9 cellular contexts compared by ENCODE assay signal in the genomic region with DNA sequence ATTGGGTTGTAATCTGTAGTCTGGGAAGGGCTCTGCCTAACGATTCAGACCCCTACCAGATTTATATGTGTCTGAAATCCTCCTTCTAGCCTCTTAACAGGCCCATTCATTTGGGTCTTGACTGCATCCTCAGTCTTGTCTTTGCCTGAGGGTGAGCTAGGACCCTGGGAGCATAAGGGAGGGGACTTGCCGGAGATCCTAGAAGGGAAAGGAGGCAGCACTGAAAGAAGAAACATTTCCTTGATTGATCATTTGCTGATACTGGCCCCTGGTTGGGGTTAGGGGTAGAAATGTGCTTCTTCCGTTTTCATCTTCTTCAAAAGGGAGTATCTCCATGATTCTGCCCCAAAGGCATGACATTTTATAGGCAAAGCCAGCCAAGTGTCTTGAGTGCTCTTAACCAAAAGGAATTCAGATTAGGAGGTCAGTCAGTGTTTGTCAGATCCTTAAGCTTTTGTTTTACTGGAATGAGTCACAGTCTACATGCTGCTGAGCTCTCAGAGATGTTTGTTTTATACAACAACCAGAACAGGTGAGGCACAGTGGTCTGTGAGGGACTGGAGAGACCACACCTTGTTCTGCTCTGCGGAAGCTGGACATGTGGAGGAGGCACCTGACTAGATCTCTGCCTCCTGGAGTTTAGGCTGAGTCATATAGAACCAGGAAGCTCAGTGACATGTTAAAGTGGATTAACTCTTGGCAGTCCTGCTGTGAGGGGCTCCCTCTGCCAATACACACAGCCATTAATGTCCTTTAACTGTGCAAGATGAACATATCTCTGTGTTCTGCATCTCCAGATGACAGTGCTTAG. TPM values are rescaled to one million over a fixed set of nuclear protein-coding genes. Genes with fewer than 3 reads are reported as not detected.
DNase-seq lines count a peak whose midpoint lies in the region; TF ChIP-seq lines count a peak whose summit lies in the region.
"Had no signal": no experiment of that assay in that cellular context is flagged by ENCODE, and none has a peak within 500 bp of the region (broad histone marks: within the 10 kb centered on the region; RNA-seq: fewer than 3 reads in every experiment).

No MANE protein-coding gene starts in this region.

- no peaks in the 10 kb centered on the region for H3K9me2 ChIP-seq in Karpas-422 (replicated peaks; ENCODE audit: insufficient read depth, low read length)

- H3K36me3 ChIP-seq in iPS-18a (ENCODE audit: control insufficient read depth, low read depth, low read length) (no peaks in the 10 kb centered on the region), Karpas-422 (ENCODE audit: insufficient read depth, low read length) (no peaks in the 10 kb centered on the region), SJCRH30 (no peaks in the 10 kb centered on the region)
- H3K36me3 ChIP-seq: uterus had no signal

- DNase-seq in LoVo (ENCODE audit: low spot score) (peak; percentile 95), RKO (ENCODE audit: low spot score) (peak; percentile 56), Karpas-422 (no peak), CD1c-positive myeloid dendritic cell (ENCODE audit: extremely low spot score) (no peak), SJCRH30 (no peak)
- no peak for DNase-seq in stimulated activated CD4-positive, alpha-beta T cell treated with anti-CD3 and anti-CD28 coated beads, Interleukin-15, amount 100 ng/mL, for 24 hours
- DNase-seq: uterus had no signal

- no peak overlapping the region for H3K4me2 ChIP-seq in Karpas-422 (ENCODE audit: low read depth, low read length, poor library complexity, severe bottlenecking)

- H3K4me3 ChIP-seq in iPS-18a (ENCODE audit: low read length) (peak overlapping the region; percentile 16), Karpas-422 (ENCODE audit: low read length) (no peak overlapping the region), SJCRH30 (no peak overlapping the region)
- H3K4me3 ChIP-seq: uterus had no signal

- no peak for TF ChIP-seq CTCF in 22Rv1 (IDR thresholded peaks at IDR 0.05)

- H4K20me1 ChIP-seq in Karpas-422 (ENCODE audit: insufficient read depth, low read depth, low read length), result no peaks in the 10 kb centered on the region

- H3K79me2 ChIP-seq in Karpas-422 (ENCODE audit: low read length), result no peaks in the 10 kb centered on the region

- peak overlapping the region; percentile 26 for H3K9ac ChIP-seq in iPS-18a (ENCODE audit: low read length)
- no peak overlapping the region for H3K9ac ChIP-seq in Karpas-422 (ENCODE audit: low read length)

- H3K27ac ChIP-seq in 22Rv1 (peak overlapping the region; percentile 76), iPS-18a (ENCODE audit: low read length) (peak overlapping the region; percentile 60), Karpas-422 (ENCODE audit: low read length) (no peak overlapping the region), SJCRH30 (no peak overlapping the region)
- H3K27ac ChIP-seq: uterus had no signal

- H3K27me3 ChIP-seq in iPS-18a (ENCODE audit: control insufficient read depth, insufficient read depth, low read length) (peaks cover 7% of the 10 kb centered on the region), Karpas-422 (ENCODE audit: low read length) (no peaks in the 10 kb centered on the region), SJCRH30 (no peaks in the 10 kb centered on the region; the same call in 1 of the 2 replicates)
- H3K27me3 ChIP-seq: uterus had no signal

- H3K4me1 ChIP-seq in iPS-18a (ENCODE audit: control insufficient read depth, low read depth, low read length) (peaks cover 45% of the 10 kb centered on the region), Karpas-422 (ENCODE audit: low read length) (no peaks in the 10 kb centered on the region), SJCRH30 (no peaks in the 10 kb centered on the region)
- H3K4me1 ChIP-seq: uterus had no signal

- H3K9me3 ChIP-seq in iPS-18a (ENCODE audit: control insufficient read depth, low read depth, low read length), result no peaks in the 10 kb centered on the region
- no peaks in the 10 kb centered on the region for H3K9me3 ChIP-seq in Karpas-422 (ENCODE audit: low read length)
- no peaks in the 10 kb centered on the region for H3K9me3 ChIP-seq in SJCRH30 (replicated peaks)
- H3K9me3 ChIP-seq: uterus had no signal

- H2AFZ ChIP-seq in Karpas-422 (ENCODE audit: low read length), result no peak overlapping the region

RNA-seq across cellular contexts. Expression of a gene that starts 37.7 kb away (rescaled TPM):
- not detected in 2 replicates for total RNA-seq in Karpas-422 (2014; rRNA removed; shearing (Covaris generic); ENCODE audit: low replicate concordance)
- 0.08 TPM in 1 of 2 replicates, not detected in the other for total RNA-seq in SJCRH30 (2014; rRNA removed; shearing (Covaris generic))

RNA-seq across cellular contexts. Expression of a gene that starts 47.2 kb away (rescaled TPM):
- total RNA-seq in Karpas-422 (2014; rRNA removed; shearing (Covaris generic); ENCODE audit: low replicate concordance), result not detected in 2 replicates
- not detected in 2 replicates for total RNA-seq in SJCRH30 (2014; rRNA removed; shearing (Covaris generic))

Comparison
In these comparisons a context has a peak if more than half of its experiments do, and no peak if none do; other contexts are left out.
1. H3K27ac ChIP-seq: peak in 22Rv1 (single experiment) and iPS-18a (single experiment); none in Karpas-422 (single experiment) and SJCRH30 (single experiment).
2. DNase-seq: peak in LoVo (single experiment) and RKO (single experiment); none in stimulated activated CD4-positive, alpha-beta T cell treated with anti-CD3 and anti-CD28 coated beads, Interleukin-15, amount 100 ng/mL, for 24 hours (single experiment), Karpas-422 (single experiment), CD1c-positive myeloid dendritic cell (single experiment) and SJCRH30 (0 of 2).